In the genomic region with DNA sequence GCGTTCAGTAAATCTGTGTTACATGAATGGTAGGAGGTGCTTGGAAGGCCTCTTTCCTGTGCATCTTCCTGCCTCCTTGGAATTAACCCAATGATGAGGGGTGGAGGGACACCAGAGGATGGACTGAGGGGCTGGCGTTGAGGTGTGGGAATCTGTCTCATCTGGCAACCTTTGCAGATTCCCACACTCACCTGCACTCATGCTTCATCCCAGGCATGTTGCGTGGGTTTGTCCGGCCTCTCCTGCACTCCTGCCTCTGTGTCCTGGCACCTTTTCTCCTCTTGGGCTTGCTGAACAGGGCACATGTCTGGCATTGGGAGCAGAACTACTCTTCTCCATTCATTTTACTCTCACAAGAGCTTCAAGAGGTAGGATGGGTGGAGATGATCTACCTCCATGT, we compare ENCODE assay signal across 29 cellular contexts.
"Had no signal": no experiment of that assay in that cellular context is flagged by ENCODE, and none has a peak within 500 bp of the region (broad histone marks: within the 10 kb centered on the region; RNA-seq: fewer than 3 reads in every experiment).

No MANE protein-coding gene starts in this region.

- H3K27ac Mint-ChIP-seq: activated CD8-positive, alpha-beta T cell treated with anti-CD3 and anti-CD28 coated beads for 36 hours; activated naive CD8-positive, alpha-beta T cell; activated T-helper 17 cell treated with anti-CD3 and anti-CD28 coated beads, Interleukin-2, amount 50 U/mL, for 72 hours; dendritic cell treated with granulocyte-macrophage colony-stimulating factor and Interleukin-4, amounts not matched to agents 40 ng/mL and 50 ng/mL, for 4 days; endodermal cell; T-helper 17 cell; T-helper 2 cell treated with Interferon-gamma antibody and Interleukin-4, amounts not matched to agents 5 μg/mL and 100 μg/mL, for 36 hours had no signal

- H3K36me3 Mint-ChIP-seq: activated naive CD8-positive, alpha-beta T cell had no signal

- H3K4me1 ChIP-seq: foreskin keratinocyte had no signal

- H3K36me3 ChIP-seq: esophagus muscularis mucosa, gastrocnemius medialis, WERI-Rb-1 had no signal

- H3K27me3 Mint-ChIP-seq: activated B cell treated with CpG ODN at 0.5 μM for 24 hours; activated naive CD8-positive, alpha-beta T cell; activated T-helper 17 cell treated with anti-CD3 and anti-CD28 coated beads, Interleukin-2, amount 50 U/mL, for 72 hours; T-helper 17 cell had no signal

- DNase-seq: activated B cell treated with CpG ODN at 0.5 μM for 24 hours; activated CD4-positive, alpha-beta T cell treated with anti-CD3 and anti-CD28 coated beads for 48 hours; activated CD4-positive, alpha-beta T cell treated with anti-CD3 and anti-CD28 coated beads, Interleukin-2, amount 50 U/mL, for 1 hour; activated CD4-positive, alpha-beta T cell treated with anti-CD3 and anti-CD28 coated beads, Interleukin-2, amount 50 U/mL, for 48 hours; activated CD8-positive, alpha-beta memory T cell treated with anti-CD3 and anti-CD28 coated beads for 24 hours; activated CD8-positive, alpha-beta T cell treated with anti-CD3 and anti-CD28 coated beads for 36 hours; activated effector memory CD4-positive, alpha-beta T cell treated with Interleukin-2 at 50 U/mL for 16 hours; activated gamma-delta T cell treated with Interleukin-2 at 50 U/mL for 16 hours; activated naive CD4-positive, alpha-beta T cell treated with anti-CD3 and anti-CD28 coated beads, Interleukin-2, amount 50 U/mL, for 16 hours; activated naive CD4-positive, alpha-beta T cell treated with Interleukin-2 at 50 U/mL for 16 hours; activated T-cell treated with anti-CD3 and anti-CD28 coated beads, Interleukin-2, amount 50 U/mL, for 4 hours; amniotic stem cell; body of pancreas; effector memory CD4-positive, alpha-beta T cell; endodermal cell; foreskin keratinocyte; gastrocnemius medialis; glutamatergic neuron; T-helper 1 cell; T-helper 17 cell; WERI-Rb-1 had no signal

- H3K9me3 ChIP-seq: body of pancreas, esophagus muscularis mucosa, gastrocnemius medialis had no signal

- H3K9me3 Mint-ChIP-seq: activated B cell treated with CpG ODN at 0.5 μM for 24 hours; activated CD8-positive, alpha-beta T cell treated with anti-CD3 and anti-CD28 coated beads for 36 hours; activated T-cell treated with anti-CD3 and anti-CD28 coated beads, Interleukin-2, amount 50 U/mL, for 4 hours; activated T-helper 17 cell treated with anti-CD3 and anti-CD28 coated beads, Interleukin-2, amount 50 U/mL, for 72 hours; dendritic cell treated with granulocyte-macrophage colony-stimulating factor and Interleukin-4, amounts not matched to agents 40 ng/mL and 50 ng/mL, for 4 days; endodermal cell; T-helper 2 cell treated with Interferon-gamma antibody and Interleukin-4, amounts not matched to agents 5 μg/mL and 100 μg/mL, for 36 hours had no signal

- H3K4me3 Mint-ChIP-seq: activated B cell treated with CpG ODN at 0.5 μM for 24 hours; activated CD8-positive, alpha-beta T cell treated with anti-CD3 and anti-CD28 coated beads for 36 hours; activated naive CD8-positive, alpha-beta T cell; activated T-cell treated with anti-CD3 and anti-CD28 coated beads, Interleukin-2, amount 50 U/mL, for 4 hours; activated T-helper 17 cell treated with anti-CD3 and anti-CD28 coated beads, Interleukin-2, amount 50 U/mL, for 72 hours; dendritic cell treated with granulocyte-macrophage colony-stimulating factor and Interleukin-4, amounts not matched to agents 40 ng/mL and 50 ng/mL, for 4 days; endodermal cell; T-helper 17 cell; T-helper 2 cell treated with Interferon-gamma antibody and Interleukin-4, amounts not matched to agents 5 μg/mL and 100 μg/mL, for 36 hours had no signal

- H3K27ac ChIP-seq: body of pancreas, coronary artery, dorsolateral prefrontal cortex, esophagus muscularis mucosa, foreskin keratinocyte, gastrocnemius medialis, WERI-Rb-1 had no signal

- ATAC-seq: activated CD4-positive, CD25-positive, alpha-beta regulatory T cell treated with anti-CD3 and anti-CD28 coated beads, Interleukin-2, amount 50 U/mL, for 24 hours; activated CD8-positive, alpha-beta T cell treated with anti-CD3 and anti-CD28 coated beads for 36 hours; activated T-cell treated with anti-CD3 and anti-CD28 coated beads, Interleukin-2, amount 50 U/mL, for 4 hours; activated T-helper 17 cell treated with anti-CD3 and anti-CD28 coated beads, Interleukin-2, amount 50 U/mL, for 72 hours had no signal

- H3K4me3 ChIP-seq: body of pancreas, coronary artery, dorsolateral prefrontal cortex, esophagus muscularis mucosa, gastrocnemius medialis had no signal

- H3K27me3 ChIP-seq: dorsolateral prefrontal cortex, esophagus muscularis mucosa had no signal
